In the genomic region with DNA sequence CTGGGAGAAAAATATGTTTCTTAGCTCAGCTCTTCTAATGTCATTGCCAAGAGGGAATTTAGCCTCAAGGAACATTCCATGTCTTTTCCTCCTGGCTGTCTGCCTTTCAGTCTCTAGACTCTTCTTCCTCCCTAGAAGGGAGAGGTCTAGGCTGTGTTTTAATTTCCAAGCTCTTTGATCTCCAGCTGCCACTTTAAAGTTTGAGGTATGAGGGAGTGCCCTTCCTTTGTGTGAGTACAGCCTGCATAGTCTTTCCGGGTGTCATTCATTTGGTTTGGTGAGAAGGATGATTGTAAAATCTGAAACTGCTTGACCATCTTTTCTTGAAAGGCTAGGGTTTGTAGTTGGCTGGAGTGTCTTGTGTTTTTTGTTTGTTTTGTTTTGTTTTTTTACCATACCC, we compare ENCODE assay signal across 14 cellular contexts. TPM values are rescaled to one million over a fixed set of nuclear protein-coding genes. Genes with fewer than 3 reads are reported as not detected.
DNase-seq lines count a peak whose midpoint lies in the region; ATAC-seq and TF ChIP-seq lines count a peak whose summit lies in the region.
"Had no signal": no experiment of that assay in that cellular context is flagged by ENCODE, and none has a peak within 500 bp of the region (broad histone marks: within the 10 kb centered on the region; RNA-seq: fewer than 3 reads in every experiment).

No MANE protein-coding gene starts in this region.

- peaks cover 11% of the 10 kb centered on the region for H3K4me1 Mint-ChIP-seq in CD4-positive, alpha-beta T cell (ENCODE audit: low read depth)
- H3K4me1 Mint-ChIP-seq in activated T-helper 17 cell treated with anti-CD3 and anti-CD28 coated beads, Interleukin-2, amount 50 U/mL, for 72 hours = peaks cover 10% of the 10 kb centered on the region
- H3K4me1 Mint-ChIP-seq in mesothelial cell of epicardium = peaks cover 6% of the 10 kb centered on the region
- peaks cover 0 to 15% (median 0%) of the 10 kb centered on the region in 3 donors for H3K4me1 Mint-ChIP-seq in CD8-positive, alpha-beta memory T cell

- POLR2A ChIA-PET in CD4-positive, alpha-beta T cell (lab: Charles Lee) = no interaction called here
- POLR2A ChIA-PET in CD8-positive, alpha-beta memory T cell (lab: Charles Lee) = interaction anchor here (1.1 kb wide), 1 partner anchor 38 kb away, joined by 3 read pairs; no protein-coding TSS in a partner anchor

- intact Hi-C loops in CD4-positive, alpha-beta T cell (cut with DNase I, micrococcal nuclease) = loop anchor here in 1 of 2 experiments (2.0 kb wide), 1 partner anchor 403 kb away; no protein-coding TSS in a partner anchor
- intact Hi-C loops in left lung (cut with DNase I) = no loop called here

- no peaks in the 10 kb centered on the region for H3K36me3 Mint-ChIP-seq in CD4-positive, alpha-beta T cell (ENCODE audit: low read depth)
- no peaks in the 10 kb centered on the region for H3K36me3 Mint-ChIP-seq in activated T-helper 17 cell treated with anti-CD3 and anti-CD28 coated beads, Interleukin-2, amount 50 U/mL, for 72 hours (ENCODE audit: low read depth)
- no peaks in the 10 kb centered on the region for H3K36me3 Mint-ChIP-seq in mesothelial cell of epicardium
- no peaks in the 10 kb centered on the region for H3K36me3 Mint-ChIP-seq in CD8-positive, alpha-beta memory T cell
- H3K36me3 Mint-ChIP-seq: CD4-positive, alpha-beta memory T cell had no signal

- TF ChIP-seq CTCF in CD4-positive, alpha-beta T cell (IDR thresholded peaks at IDR 0.05) = no peak
- TF ChIP-seq CTCF in mesothelial cell of epicardium (IDR thresholded peaks at IDR 0.05; ENCODE audit: unreplicated experiment) (no peak), left lung (IDR thresholded peaks at IDR 0.05) (no peak)

- H3K27me3 ChIP-seq in CD4-positive, alpha-beta T cell (ENCODE audit: control insufficient read depth, insufficient read depth, low read length) = no peaks in the 10 kb centered on the region
- H3K27me3 ChIP-seq in CD8-positive, alpha-beta memory T cell (ENCODE audit: insufficient read depth, low read length, poor library complexity, severe bottlenecking) = no peaks in the 10 kb centered on the region
- H3K27me3 ChIP-seq in left lung = peaks cover 0 to 10% of the 10 kb centered on the region in 2 donors

- no peaks in the 10 kb centered on the region for H3K4me1 ChIP-seq in CD8-positive, alpha-beta memory T cell (ENCODE audit: insufficient read depth, low read length)
- H3K4me1 ChIP-seq in left lung = no peaks in the 10 kb centered on the region
- H3K4me1 ChIP-seq: HAP-1 had no signal

- H3K4me3 Mint-ChIP-seq in CD4-positive, alpha-beta T cell = no peak overlapping the region
- H3K4me3 Mint-ChIP-seq in activated T-helper 17 cell treated with anti-CD3 and anti-CD28 coated beads, Interleukin-2, amount 50 U/mL, for 72 hours = no peak overlapping the region
- H3K4me3 Mint-ChIP-seq in mesothelial cell of epicardium = no peak overlapping the region
- H3K4me3 Mint-ChIP-seq in CD8-positive, alpha-beta memory T cell = no peak overlapping the region
- H3K4me3 Mint-ChIP-seq: B cell; CD4-positive, alpha-beta memory T cell had no signal

- no peaks in the 10 kb centered on the region for H3K9me3 ChIP-seq in CD4-positive, alpha-beta T cell (ENCODE audit: control insufficient read depth, low read length)
- H3K9me3 ChIP-seq in CD8-positive, alpha-beta memory T cell (ENCODE audit: low read length) = no peaks in the 10 kb centered on the region
- no peaks in the 10 kb centered on the region for H3K9me3 ChIP-seq in left lung
- H3K9me3 ChIP-seq: HAP-1 had no signal

- peak; percentile 36 for ATAC-seq in CD4-positive, alpha-beta T cell (ENCODE audit: poor library complexity)
- ATAC-seq in activated T-helper 17 cell treated with anti-CD3 and anti-CD28 coated beads, Interleukin-2, amount 50 U/mL, for 72 hours (replicated peaks) = no peak
- ATAC-seq in left lung = no peak
- ATAC-seq: HepG2 had no signal

- no peak overlapping the region for H3K27ac Mint-ChIP-seq in CD4-positive, alpha-beta T cell
- H3K27ac Mint-ChIP-seq in activated T-helper 17 cell treated with anti-CD3 and anti-CD28 coated beads, Interleukin-2, amount 50 U/mL, for 72 hours = peak overlapping the region; percentile 5
- H3K27ac Mint-ChIP-seq in mesothelial cell of epicardium = peak overlapping the region; percentile 1
- H3K27ac Mint-ChIP-seq in CD8-positive, alpha-beta memory T cell = no peak overlapping the region
- H3K27ac Mint-ChIP-seq: B cell had no signal

- no peaks in the 10 kb centered on the region for H3K36me3 ChIP-seq in CD8-positive, alpha-beta memory T cell (ENCODE audit: insufficient read depth, low read length)
- no peaks in the 10 kb centered on the region for H3K36me3 ChIP-seq in left lung
- H3K36me3 ChIP-seq: HAP-1 had no signal

- no peak overlapping the region for H3K27ac ChIP-seq in CD4-positive, alpha-beta T cell (ENCODE audit: low read depth, low read length)
- H3K27ac ChIP-seq in CD8-positive, alpha-beta memory T cell (ENCODE audit: low read depth, low read length) = no peak overlapping the region
- no peak overlapping the region for H3K27ac ChIP-seq in left lung

- H3K4me3 ChIP-seq in CD8-positive, alpha-beta memory T cell (ENCODE audit: low read length) = no peak overlapping the region
- no peak overlapping the region for H3K4me3 ChIP-seq in left lung
- H3K4me3 ChIP-seq: HAP-1 had no signal

- peaks cover 8% of the 10 kb centered on the region for H3K27me3 Mint-ChIP-seq in CD4-positive, alpha-beta T cell
- H3K27me3 Mint-ChIP-seq in activated T-helper 17 cell treated with anti-CD3 and anti-CD28 coated beads, Interleukin-2, amount 50 U/mL, for 72 hours = no peaks in the 10 kb centered on the region
- H3K27me3 Mint-ChIP-seq in mesothelial cell of epicardium (ENCODE audit: low read depth) = peaks cover 13% of the 10 kb centered on the region
- peaks cover 5 to 8% of the 10 kb centered on the region in 2 donors for H3K27me3 Mint-ChIP-seq in CD8-positive, alpha-beta memory T cell

- CTCF ChIA-PET in CD4-positive, alpha-beta T cell (lab: Charles Lee) = interaction anchor here (1.5 to 3.8 kb wide), 2 partner anchors 220 to 223 kb away, joined by 3 to 24 read pairs; no protein-coding TSS in a partner anchor
- CTCF ChIA-PET in CD8-positive, alpha-beta memory T cell (lab: Charles Lee) = interaction anchor here (1.9 to 6.1 kb wide), 2 partner anchors 9 to 223 kb away, joined by 4 to 61 read pairs; no protein-coding TSS in a partner anchor

- no peak for DNase-seq in CD4-positive, alpha-beta T cell
- peak; percentile 19 for DNase-seq in NCI-H226
- no peak for DNase-seq in mesothelial cell of epicardium (ENCODE audit: low spot score in 2 of 2, unreplicated experiment in 2 of 2)
- DNase-seq in glomerular visceral epithelial cell (ENCODE audit: extremely low spot score) = no peak
- no peak for DNase-seq in CD8-positive, alpha-beta memory T cell
- DNase-seq in activated T-cell treated with anti-CD3 and anti-CD28 coated beads, Interleukin-2, amount 50 U/mL, for 1 hour = no peak
- DNase-seq in left lung = no peak
- DNase-seq: C1 segment of cervical spinal cord; CD4-positive, alpha-beta memory T cell; COR-L47 had no signal

- no peaks in the 10 kb centered on the region for H3K9me3 Mint-ChIP-seq in CD4-positive, alpha-beta T cell
- H3K9me3 Mint-ChIP-seq in activated T-helper 17 cell treated with anti-CD3 and anti-CD28 coated beads, Interleukin-2, amount 50 U/mL, for 72 hours = no peaks in the 10 kb centered on the region
- H3K9me3 Mint-ChIP-seq in mesothelial cell of epicardium = no peaks in the 10 kb centered on the region
- no peaks in the 10 kb centered on the region for H3K9me3 Mint-ChIP-seq in CD8-positive, alpha-beta memory T cell
- H3K9me3 Mint-ChIP-seq: CD4-positive, alpha-beta memory T cell had no signal

RNA-seq across cellular contexts. Expression of gene HTATIP2, which starts 11.6 kb away (rescaled TPM):
- 1 to 10 TPM; 8.1 to 9.8 TPM for total RNA-seq in CD4-positive, alpha-beta T cell
- total RNA-seq in activated T-helper 17 cell treated with anti-CD3 and anti-CD28 coated beads, Interleukin-2, amount 50 U/mL, for 72 hours = 10 to 100 TPM; 64.9 to 76.5 TPM
- total RNA-seq in mesothelial cell of epicardium (9.8 to 11.1 TPM (median 10.8 TPM) in 3 replicates), left lung (10 to 100 TPM; 67.6 to 67.7 TPM)
- 10 to 100 TPM; 50.7 to 52.4 TPM for total RNA-seq in CD8-positive, alpha-beta memory T cell
- 49.6 TPM for polyA plus RNA-seq in CD8-positive, alpha-beta memory T cell
- total RNA-seq: HepG2 had no signal
- polyA plus RNA-seq: HepG2 had no signal

RNA-seq across cellular contexts. Expression of gene PRMT3, which starts 35.6 kb away (rescaled TPM):
- 10 to 100 TPM; 11.2 to 11.8 TPM for total RNA-seq in CD4-positive, alpha-beta T cell
- total RNA-seq in activated T-helper 17 cell treated with anti-CD3 and anti-CD28 coated beads, Interleukin-2, amount 50 U/mL, for 72 hours = 10 to 100 TPM; 21.4 to 42.0 TPM
- total RNA-seq in mesothelial cell of epicardium = 18.9 to 19.5 TPM (median 19.2 TPM) in 3 replicates
- 10 to 100 TPM; 50.0 to 54.4 TPM for total RNA-seq in CD8-positive, alpha-beta memory T cell
- 5.4 TPM for polyA plus RNA-seq in CD8-positive, alpha-beta memory T cell
- total RNA-seq in left lung = 10 to 100 TPM in 1 of 2 donors, 1 to 10 TPM in 1; 8.0 to 13.2 TPM

Comparison
In these comparisons a context has a peak if more than half of its experiments do, and no peak if none do; other contexts are left out.
1. H3K27ac Mint-ChIP-seq: peak in activated T-helper 17 cell treated with anti-CD3 and anti-CD28 coated beads, Interleukin-2, amount 50 U/mL, for 72 hours (single experiment) and mesothelial cell of epicardium (single experiment); none in CD4-positive, alpha-beta T cell (single experiment) and CD8-positive, alpha-beta memory T cell (0 of 8).